In the genomic region with DNA sequence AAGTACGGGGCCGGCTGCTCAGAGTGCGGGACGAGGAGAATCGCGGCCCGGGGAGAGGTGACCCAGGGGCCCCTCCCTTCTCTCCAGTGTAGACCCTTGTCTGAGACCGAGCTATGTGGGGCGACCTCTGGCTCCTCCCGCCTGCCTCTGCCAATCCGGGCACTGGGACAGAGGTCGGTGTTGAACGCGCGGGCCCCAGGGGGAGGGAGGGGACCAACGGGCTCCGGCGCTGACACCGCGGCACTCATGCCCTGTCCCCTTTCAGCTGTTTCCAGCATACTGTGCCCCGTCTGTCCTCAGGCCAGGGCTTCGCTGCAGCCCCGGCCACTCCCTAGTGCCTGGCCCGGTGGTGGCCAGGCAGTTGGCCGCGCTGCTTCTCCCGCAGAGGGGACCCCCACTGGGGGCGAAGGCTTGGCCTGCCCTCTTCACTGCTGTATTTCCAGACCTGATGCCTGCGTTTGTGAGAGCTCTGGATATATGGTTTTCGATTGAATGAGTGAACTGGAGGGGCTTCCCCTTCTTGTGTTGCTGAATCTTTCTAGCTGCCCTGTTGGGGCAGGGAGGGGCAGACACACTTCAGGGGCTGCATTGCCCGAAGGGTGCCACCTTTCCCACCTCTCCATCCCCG, we compare ENCODE assay signal across 1 cellular context.
A peak's percentile ranks its signal among the peaks of the same experiment; 100 is the strongest.
TF ChIP-seq lines count a peak whose summit lies in the region.

No MANE protein-coding gene starts in this region.

TF ChIP-seq in HepG2, 621 proteins besides CTCF, POLR2A, EP300 and RAD21 (continued from another document and continues in another):
- TF ChIP-seq TFAP4 (IDR thresholded peaks at IDR 0.05; ENCODE audit: borderline replicate concordance, low read depth) (peak; percentile 84; the same call in 1 of the 2 replicates), FOXK1 (CRISPR knock-in tag; IDR thresholded peaks at IDR 0.05; ENCODE audit: borderline replicate concordance, low read depth) (no peak; the same call in 1 of the 2 replicates), KLF6 (CRISPR knock-in tag; IDR thresholded peaks at IDR 0.05) (no peak), MEIS2 (CRISPR knock-in tag; IDR thresholded peaks at IDR 0.05) (peak; percentile 67; the same call in 1 of the 2 replicates), ZNF766 (CRISPR knock-in tag; IDR thresholded peaks at IDR 0.05; ENCODE audit: borderline replicate concordance) (0 out of 2 replicates have a peak, but pooled peaks have one; percentile 18), ISL2 (CRISPR knock-in tag; IDR thresholded peaks at IDR 0.05) (peak; percentile 45; the same call in 1 of the 2 replicates), ZNF546 (CRISPR knock-in tag; conservative IDR thresholded peaks at IDR 0.05) (peak; percentile 42; the same call in 1 of the 2 replicates), FUBP1 (CRISPR knock-in tag; IDR thresholded peaks at IDR 0.05; ENCODE audit: borderline replicate concordance) (no peak), KDM6A (CRISPR knock-in tag; IDR thresholded peaks at IDR 0.05; ENCODE audit: low read depth) (no peak), CCDC6 (CRISPR knock-in tag; IDR thresholded peaks at IDR 0.05) (0 out of 2 replicates have a peak, but pooled peaks have one; percentile 42), UBTF (CRISPR knock-in tag; IDR thresholded peaks at IDR 0.05) (peak; percentile 57; the same call in 1 of the 2 replicates), SOX13 (IDR thresholded peaks at IDR 0.05) (0 out of 2 replicates have a peak, but pooled peaks have one; percentile 21), SOX13 (CRISPR knock-in tag; conservative IDR thresholded peaks at IDR 0.05 in 1 of 2, IDR thresholded peaks at IDR 0.05 in 1 of 2) (no peak), SOX5 (CRISPR knock-in tag; IDR thresholded peaks at IDR 0.05; ENCODE audit: borderline replicate concordance) (0 out of 2 replicates have a peak, but pooled peaks have one; percentile 22), KDM5A (IDR thresholded peaks at IDR 0.05; ENCODE audit: borderline replicate concordance, low read length) (no peak; the same call in 1 of the 2 replicates), ZNF33B (CRISPR knock-in tag; IDR thresholded peaks at IDR 0.05) (no peak), DNMT3B (CRISPR knock-in tag; conservative IDR thresholded peaks at IDR 0.05) (no peak), ZNF160 (CRISPR knock-in tag; IDR thresholded peaks at IDR 0.05) (peak; percentile 72), ESRRA (CRISPR knock-in tag; IDR thresholded peaks at IDR 0.05; ENCODE audit: low read depth) (no peak), EHMT2 (IDR thresholded peaks at IDR 0.05; ENCODE audit: borderline replicate concordance, low read depth, low read length) (no peak), MYNN (CRISPR knock-in tag; IDR thresholded peaks at IDR 0.05; ENCODE audit: low read depth) (no peak), ZNF256 (CRISPR knock-in tag; conservative IDR thresholded peaks at IDR 0.05) (peak; percentile 41; the same call in 1 of the 2 replicates), ZNF441 (CRISPR knock-in tag; IDR thresholded peaks at IDR 0.05; ENCODE audit: borderline replicate concordance) (0 out of 2 replicates have a peak, but pooled peaks have one; percentile 42), KLF13 (CRISPR knock-in tag; IDR thresholded peaks at IDR 0.05) (0 out of 2 replicates have a peak, but pooled peaks have one; percentile 26), TIGD3 (CRISPR knock-in tag; IDR thresholded peaks at IDR 0.05; ENCODE audit: borderline replicate concordance) (0 out of 2 replicates have a peak, but pooled peaks have one; percentile 73), SRSF9 (IDR thresholded peaks at IDR 0.05; ENCODE audit: borderline replicate concordance, insufficient read depth, low read depth, low read length, poor library complexity, severe bottlenecking) (no peak), ZNF891 (CRISPR knock-in tag; IDR thresholded peaks at IDR 0.05) (no peak), ZFAT (CRISPR knock-in tag; conservative IDR thresholded peaks at IDR 0.05) (no peak), ZNF282 (IDR thresholded peaks at IDR 0.05; ENCODE audit: partially characterized antibody) (no peak), ZNF589 (CRISPR knock-in tag; conservative IDR thresholded peaks at IDR 0.05) (no peak), ZNF572 (CRISPR knock-in tag; IDR thresholded peaks at IDR 0.05) (peak; percentile 63; the same call in 1 of the 2 replicates), ZNF629 (CRISPR knock-in tag; conservative IDR thresholded peaks at IDR 0.05) (0 out of 2 replicates have a peak, but pooled peaks have one; percentile 35), ZNF331 (CRISPR knock-in tag; IDR thresholded peaks at IDR 0.05) (peak; percentile 60; the same call in 1 of the 2 replicates), SYNCRIP (IDR thresholded peaks at IDR 0.05; ENCODE audit: insufficient read depth, low read depth, low read length) (no peak), NFE2L1 (CRISPR knock-in tag; IDR thresholded peaks at IDR 0.05; ENCODE audit: borderline replicate concordance) (no peak), HNF4A (CRISPR knock-in tag; IDR thresholded peaks at IDR 0.05) (peak; percentile 64), GRHL1 (CRISPR knock-in tag; conservative IDR thresholded peaks at IDR 0.05) (no peak), ZSCAN21 (CRISPR knock-in tag; IDR thresholded peaks at IDR 0.05; ENCODE audit: borderline replicate concordance) (0 out of 2 replicates have a peak, but pooled peaks have one; percentile 22)
- TF ChIP-seq, protein P1, sequence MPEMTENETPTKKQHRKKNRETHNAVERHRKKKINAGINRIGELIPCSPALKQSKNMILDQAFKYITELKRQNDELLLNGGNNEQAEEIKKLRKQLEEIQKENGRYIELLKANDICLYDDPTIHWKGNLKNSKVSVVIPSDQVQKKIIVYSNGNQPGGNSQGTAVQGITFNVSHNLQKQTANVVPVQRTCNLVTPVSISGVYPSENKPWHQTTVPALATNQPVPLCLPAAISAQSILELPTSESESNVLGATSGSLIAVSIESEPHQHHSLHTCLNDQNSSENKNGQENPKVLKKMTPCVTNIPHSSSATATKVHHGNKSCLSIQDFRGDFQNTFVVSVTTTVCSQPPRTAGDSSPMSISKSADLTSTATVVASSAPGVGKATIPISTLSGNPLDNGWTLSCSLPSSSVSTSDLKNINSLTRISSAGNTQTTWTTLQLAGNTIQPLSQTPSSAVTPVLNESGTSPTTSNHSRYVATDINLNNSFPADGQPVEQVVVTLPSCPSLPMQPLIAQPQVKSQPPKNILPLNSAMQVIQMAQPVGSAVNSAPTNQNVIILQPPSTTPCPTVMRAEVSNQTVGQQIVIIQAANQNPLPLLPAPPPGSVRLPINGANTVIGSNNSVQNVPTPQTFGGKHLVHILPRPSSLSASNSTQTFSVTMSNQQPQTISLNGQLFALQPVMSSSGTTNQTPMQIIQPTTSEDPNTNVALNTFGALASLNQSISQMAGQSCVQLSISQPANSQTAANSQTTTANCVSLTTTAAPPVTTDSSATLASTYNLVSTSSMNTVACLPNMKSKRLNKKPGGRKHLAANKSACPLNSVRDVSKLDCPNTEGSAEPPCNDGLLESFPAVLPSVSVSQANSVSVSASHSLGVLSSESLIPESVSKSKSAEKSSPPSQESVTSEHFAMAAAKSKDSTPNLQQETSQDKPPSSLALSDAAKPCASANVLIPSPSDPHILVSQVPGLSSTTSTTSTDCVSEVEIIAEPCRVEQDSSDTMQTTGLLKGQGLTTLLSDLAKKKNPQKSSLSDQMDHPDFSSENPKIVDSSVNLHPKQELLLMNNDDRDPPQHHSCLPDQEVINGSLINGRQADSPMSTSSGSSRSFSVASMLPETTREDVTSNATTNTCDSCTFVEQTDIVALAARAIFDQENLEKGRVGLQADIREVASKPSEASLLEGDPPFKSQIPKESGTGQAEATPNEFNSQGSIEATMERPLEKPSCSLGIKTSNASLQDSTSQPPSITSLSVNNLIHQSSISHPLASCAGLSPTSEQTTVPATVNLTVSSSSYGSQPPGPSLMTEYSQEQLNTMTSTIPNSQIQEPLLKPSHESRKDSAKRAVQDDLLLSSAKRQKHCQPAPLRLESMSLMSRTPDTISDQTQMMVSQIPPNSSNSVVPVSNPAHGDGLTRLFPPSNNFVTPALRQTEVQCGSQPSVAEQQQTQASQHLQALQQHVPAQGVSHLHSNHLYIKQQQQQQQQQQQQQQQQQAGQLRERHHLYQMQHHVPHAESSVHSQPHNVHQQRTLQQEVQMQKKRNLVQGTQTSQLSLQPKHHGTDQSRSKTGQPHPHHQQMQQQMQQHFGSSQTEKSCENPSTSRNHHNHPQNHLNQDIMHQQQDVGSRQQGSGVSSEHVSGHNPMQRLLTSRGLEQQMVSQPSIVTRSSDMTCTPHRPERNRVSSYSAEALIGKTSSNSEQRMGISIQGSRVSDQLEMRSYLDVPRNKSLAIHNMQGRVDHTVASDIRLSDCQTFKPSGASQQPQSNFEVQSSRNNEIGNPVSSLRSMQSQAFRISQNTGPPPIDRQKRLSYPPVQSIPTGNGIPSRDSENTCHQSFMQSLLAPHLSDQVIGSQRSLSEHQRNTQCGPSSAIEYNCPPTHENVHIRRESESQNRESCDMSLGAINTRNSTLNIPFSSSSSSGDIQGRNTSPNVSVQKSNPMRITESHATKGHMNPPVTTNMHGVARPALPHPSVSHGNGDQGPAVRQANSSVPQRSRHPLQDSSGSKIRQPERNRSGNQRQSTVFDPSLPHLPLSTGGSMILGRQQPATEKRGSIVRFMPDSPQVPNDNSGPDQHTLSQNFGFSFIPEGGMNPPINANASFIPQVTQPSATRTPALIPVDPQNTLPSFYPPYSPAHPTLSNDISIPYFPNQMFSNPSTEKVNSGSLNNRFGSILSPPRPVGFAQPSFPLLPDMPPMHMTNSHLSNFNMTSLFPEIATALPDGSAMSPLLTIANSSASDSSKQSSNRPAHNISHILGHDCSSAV (CRISPR knock-in tag; IDR thresholded peaks at IDR 0.05; ENCODE audit: borderline replicate concordance) = no peak
- TF ChIP-seq, protein P2, sequence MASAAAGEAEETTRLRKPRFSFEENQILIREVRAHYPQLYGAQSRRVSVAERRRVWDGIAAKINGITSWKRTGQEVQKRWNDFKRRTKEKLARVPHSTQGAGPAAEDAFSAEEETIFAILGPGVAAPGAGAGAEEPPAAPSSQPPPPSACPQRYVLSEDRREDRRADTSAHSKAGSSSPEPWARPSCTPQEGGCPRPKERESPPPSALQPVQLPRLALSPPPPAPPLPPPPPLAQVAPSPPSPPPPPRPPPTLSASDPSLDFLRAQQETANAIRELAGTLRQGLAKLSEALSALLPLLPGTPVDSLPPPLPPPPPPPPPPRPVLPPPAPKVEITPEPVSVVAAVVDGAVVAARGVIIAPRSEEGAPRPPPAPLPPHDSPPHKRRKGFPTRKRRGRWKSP (CRISPR knock-in tag; IDR thresholded peaks at IDR 0.05) = 0 out of 2 replicates have a peak, but pooled peaks have one; percentile 9
- TF ChIP-seq, protein P3, sequence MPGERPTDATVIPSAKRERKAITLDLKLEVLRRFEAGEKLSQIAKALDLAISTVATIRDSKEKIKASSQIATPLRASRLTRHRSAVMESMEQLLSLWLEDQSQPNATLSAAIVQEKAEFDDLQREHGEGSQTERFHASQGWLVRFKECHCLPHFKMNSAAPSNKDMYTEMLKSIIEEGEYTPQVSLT (CRISPR knock-in tag; IDR thresholded peaks at IDR 0.05; ENCODE audit: borderline replicate concordance, low read depth) = no peak
